9 cellular contexts compared by ENCODE assay signal in genomic region chr14:69475194-69475818, GRCh38. TPM values are rescaled to one million over a fixed set of nuclear protein-coding genes. Genes with fewer than 3 reads are reported as not detected.
DNase-seq lines count a peak whose midpoint lies in the region; ATAC-seq and TF ChIP-seq lines count a peak whose summit lies in the region.
"Had no signal": no experiment of that assay in that cellular context is flagged by ENCODE, and none has a peak within 500 bp of the region (broad histone marks: within the 10 kb centered on the region; RNA-seq: fewer than 3 reads in every experiment).

No MANE protein-coding gene starts in this region.

- H3K9me3 ChIP-seq in left lung (no peaks in the 10 kb centered on the region), sigmoid colon (no peaks in the 10 kb centered on the region)

- H3K4me1 ChIP-seq in left lung (no peaks in the 10 kb centered on the region), sigmoid colon (no peaks in the 10 kb centered on the region)

- H3K27me3 ChIP-seq in left lung (peaks cover 0 to under 1% of the 10 kb centered on the region in 2 donors), sigmoid colon (no peaks in the 10 kb centered on the region)

- ATAC-seq in SK-N-SH treated with all-trans-retinoic acid at 6 μM for 48 hours (peak; percentile 73), left lung (peak; percentile 78)

- H3K36me3 ChIP-seq in left lung (no peaks in the 10 kb centered on the region), sigmoid colon (no peaks in the 10 kb centered on the region)

- 51 to 65% methylated on average over 8 of the region's 8 CpGs for WGBS in sigmoid colon, 2 donors

- intact Hi-C loops in left lung (cut with DNase I) = no loop called here
- intact Hi-C loops in sigmoid colon (cut with DNase I) = no loop called here

- H3K4me3 ChIP-seq in left lung (no peak overlapping the region), sigmoid colon (no peak overlapping the region)
- H3K4me3 ChIP-seq: lung had no signal

- TF ChIP-seq EP300 in Ishikawa (IDR thresholded peaks at IDR 0.05; ENCODE audit: borderline replicate concordance) = no peak
- TF ChIP-seq EP300 in sigmoid colon (IDR thresholded peaks at IDR 0.05) = no peak

- DNase-seq in Daoy (ENCODE audit: low read depth) (peak; percentile 51), left lung (no peak), sigmoid colon (no peak), kidney glomerular epithelial cell (lab: John Stamatoyannopoulos, UW) (no peak), NCI-H2029 (lab: John Stamatoyannopoulos, UW) (no peak)
- DNase-seq in activated naive CD4-positive, alpha-beta T cell (lab: John Stamatoyannopoulos, UW) = no peak

- TF ChIP-seq CTCF in left lung (IDR thresholded peaks at IDR 0.05) = no peak
- TF ChIP-seq CTCF in sigmoid colon (IDR thresholded peaks at IDR 0.05) = no peak

- TF ChIP-seq POLR2A in sigmoid colon (IDR thresholded peaks at IDR 0.05) = no peak

- peak; percentile 56 for TF ChIP-seq RAD21 in Ishikawa (IDR thresholded peaks at IDR 0.05; ENCODE audit: low read depth)

- H3K27ac ChIP-seq in left lung (no peak overlapping the region), sigmoid colon (no peak overlapping the region)

TF ChIP-seq in Ishikawa, 13 proteins besides CTCF, POLR2A, EP300 and RAD21:
- no peak for TF ChIP-seq YY1 (IDR thresholded peaks at IDR 0.05; ENCODE audit: low read depth)
- TF ChIP-seq NFIC (IDR thresholded peaks at IDR 0.05) = 0 out of 2 replicates have a peak, but pooled peaks have one; percentile 24
- no peak for TF ChIP-seq TAF1 (IDR thresholded peaks at IDR 0.05; ENCODE audit: low read depth)
- TF ChIP-seq MAX (IDR thresholded peaks at IDR 0.05) = no peak

TF ChIP-seq in SK-N-SH treated with all-trans-retinoic acid at 6 μM for 48 hours, 23 proteins besides CTCF, POLR2A, EP300 and RAD21:
- TF ChIP-seq TCF4 (CRISPR knock-in tag; IDR thresholded peaks at IDR 0.05; ENCODE audit: borderline replicate concordance) (no peak), ESRRG (CRISPR knock-in tag; IDR thresholded peaks at IDR 0.05) (no peak), PPARA (CRISPR knock-in tag; IDR thresholded peaks at IDR 0.05; ENCODE audit: borderline replicate concordance) (no peak), ZNF70 (CRISPR knock-in tag; IDR thresholded peaks at IDR 0.05) (no peak), CREB5 (CRISPR knock-in tag; IDR thresholded peaks at IDR 0.05; ENCODE audit: low read depth) (no peak), ZNF8 (CRISPR knock-in tag; IDR thresholded peaks at IDR 0.05) (no peak), CSDC2 (CRISPR knock-in tag; IDR thresholded peaks at IDR 0.05) (no peak), PATZ1 (CRISPR knock-in tag; IDR thresholded peaks at IDR 0.05; ENCODE audit: borderline replicate concordance) (no peak), ZFP3 (CRISPR knock-in tag; IDR thresholded peaks at IDR 0.05) (no peak), ISL1 (CRISPR knock-in tag; IDR thresholded peaks at IDR 0.05) (no peak), OSR1 (CRISPR knock-in tag; IDR thresholded peaks at IDR 0.05) (no peak), ZFP30 (CRISPR knock-in tag; IDR thresholded peaks at IDR 0.05) (no peak), RARB (CRISPR knock-in tag; IDR thresholded peaks at IDR 0.05) (no peak), TOX (CRISPR knock-in tag; IDR thresholded peaks at IDR 0.05; ENCODE audit: borderline replicate concordance) (no peak), CSRNP3 (CRISPR knock-in tag; IDR thresholded peaks at IDR 0.05) (no peak)

RNA-seq across cellular contexts. Expression of gene PLEKHD1, which starts 9.2 kb away (rescaled TPM):
- 0.06 TPM in 1 of 2 replicates, not detected in the other for total RNA-seq in Daoy (2014; rRNA removed; shearing (Covaris generic))
- total RNA-seq in left lung (under 1 TPM; 0.16 to 0.61 TPM), sigmoid colon (under 1 TPM in 3 of 4 donors, not detected in 1; under 0.01 to 0.55 (median 0.16) TPM)
- polyA plus RNA-seq in sigmoid colon = under 1 TPM in 2 of 3 donors, not detected in 1; under 0.01 to 0.06 TPM
